In genomic region chr2:87631402-87631801, GRCh38 we compare ENCODE assay signal across 8 cellular contexts.
A peak's percentile ranks its signal among the peaks of the same experiment; 100 is the strongest.
DNase-seq lines count a peak whose midpoint lies in the region; ATAC-seq lines count a peak whose summit lies in the region.
"Not testable (repeated sequence)": the region's sequence is repeated elsewhere in the genome, so short reads cannot be mapped to it uniquely, and the experiment has no call there.

No MANE protein-coding gene starts in this region.

- peak overlapping the region; percentile 93 for H3K27ac Mint-ChIP-seq in T-helper 1 cell treated with Interleukin-12 subunit alpha and Interleukin-12 subunit beta and Interleukin-4 antibody, amounts not matched to agents 30 μg/mL and 1 μg/mL, for 36 hours
- peak overlapping the region; percentile 99 for H3K27ac Mint-ChIP-seq in activated CD4-positive, alpha-beta T cell treated with anti-CD3 and anti-CD28 coated beads, Interleukin-2, amount 10 ng/mL, durations not matched to agents 24 days and 14 days
- peak overlapping the region; percentile 92 for H3K27ac Mint-ChIP-seq in activated naive CD4-positive, alpha-beta T cell treated with anti-CD3 and anti-CD28 coated beads for 36 hours
- peak overlapping the region; percentile 93 for H3K27ac Mint-ChIP-seq in activated naive CD8-positive, alpha-beta T cell treated with anti-CD3 and anti-CD28 coated beads for 36 hours
- peak overlapping the region; percentile 98 for H3K27ac Mint-ChIP-seq in stimulated activated naive CD8-positive, alpha-beta T cell treated with anti-CD3 and anti-CD28 coated beads, Interleukin-15, amount 100 ng/mL, for 72 hours

- DNase-seq in activated CD4-positive, alpha-beta T cell treated with anti-CD3 and anti-CD28 coated beads, Interleukin-2, amount 10 ng/mL, durations not matched to agents 24 days and 14 days = peak; percentile 65
- not testable (repeated sequence) for DNase-seq in activated T-cell treated with anti-CD3 and anti-CD28 coated beads, Interleukin-2, amount 50 U/mL, for 4 hours
- peak; percentile 52 for DNase-seq in activated naive CD4-positive, alpha-beta T cell treated with anti-CD3 and anti-CD28 coated beads for 36 hours
- peak; percentile 24 for DNase-seq in activated naive CD8-positive, alpha-beta T cell treated with anti-CD3 and anti-CD28 coated beads for 36 hours
- DNase-seq in stimulated activated CD4-positive, alpha-beta T cell treated with anti-CD3 and anti-CD28 coated beads, Interleukin-1b, Interleukin-23, amount 100 ng/mL, for 48 hours = peak; percentile 37
- DNase-seq in stimulated activated naive CD8-positive, alpha-beta T cell treated with anti-CD3 and anti-CD28 coated beads, Interleukin-15, amount 100 ng/mL, for 72 hours = peak; percentile 37 to 51

- not testable (repeated sequence) for H3K9me3 Mint-ChIP-seq in T-helper 1 cell treated with Interleukin-12 subunit alpha and Interleukin-12 subunit beta and Interleukin-4 antibody, amounts not matched to agents 30 μg/mL and 1 μg/mL, for 36 hours; activated CD4-positive, alpha-beta T cell treated with anti-CD3 and anti-CD28 coated beads, Interleukin-2, amount 10 ng/mL, durations not matched to agents 24 days and 14 days; activated T-cell treated with anti-CD3 and anti-CD28 coated beads, Interleukin-2, amount 50 U/mL, for 4 hours; activated naive CD4-positive, alpha-beta T cell treated with anti-CD3 and anti-CD28 coated beads for 36 hours; activated naive CD8-positive, alpha-beta T cell treated with anti-CD3 and anti-CD28 coated beads for 36 hours; stimulated activated naive CD8-positive, alpha-beta T cell treated with anti-CD3 and anti-CD28 coated beads, Interleukin-15, amount 100 ng/mL, for 72 hours

- intact Hi-C loops in activated CD4-positive, alpha-beta T cell treated with anti-CD3 and anti-CD28 coated beads, Interleukin-2, amount 10 ng/mL, durations not matched to agents 24 days and 14 days (cut with micrococcal nuclease); activated naive CD4-positive, alpha-beta T cell treated with anti-CD3 and anti-CD28 coated beads for 36 hours (cut with micrococcal nuclease): not testable (repeated sequence)

- H3K36me3 Mint-ChIP-seq in T-helper 1 cell treated with Interleukin-12 subunit alpha and Interleukin-12 subunit beta and Interleukin-4 antibody, amounts not matched to agents 30 μg/mL and 1 μg/mL, for 36 hours (ENCODE audit: low read depth); activated CD4-positive, alpha-beta T cell treated with anti-CD3 and anti-CD28 coated beads, Interleukin-2, amount 10 ng/mL, durations not matched to agents 24 days and 14 days (ENCODE audit: low read depth); activated T-cell treated with anti-CD3 and anti-CD28 coated beads, Interleukin-2, amount 50 U/mL, for 4 hours (ENCODE audit: insufficient read depth); activated naive CD4-positive, alpha-beta T cell treated with anti-CD3 and anti-CD28 coated beads for 36 hours (ENCODE audit: low read depth); activated naive CD8-positive, alpha-beta T cell treated with anti-CD3 and anti-CD28 coated beads for 36 hours: not testable (repeated sequence)

- not testable (repeated sequence) for H3K27me3 Mint-ChIP-seq in T-helper 1 cell treated with Interleukin-12 subunit alpha and Interleukin-12 subunit beta and Interleukin-4 antibody, amounts not matched to agents 30 μg/mL and 1 μg/mL, for 36 hours (ENCODE audit: low read depth); activated CD4-positive, alpha-beta T cell treated with anti-CD3 and anti-CD28 coated beads, Interleukin-2, amount 10 ng/mL, durations not matched to agents 24 days and 14 days; activated T-cell treated with anti-CD3 and anti-CD28 coated beads, Interleukin-2, amount 50 U/mL, for 4 hours (ENCODE audit: low read depth); activated naive CD4-positive, alpha-beta T cell treated with anti-CD3 and anti-CD28 coated beads for 36 hours (ENCODE audit: low read depth); activated naive CD8-positive, alpha-beta T cell treated with anti-CD3 and anti-CD28 coated beads for 36 hours; stimulated activated naive CD8-positive, alpha-beta T cell treated with anti-CD3 and anti-CD28 coated beads, Interleukin-15, amount 100 ng/mL, for 72 hours

- peak overlapping the region; percentile 56 for H3K4me3 Mint-ChIP-seq in T-helper 1 cell treated with Interleukin-12 subunit alpha and Interleukin-12 subunit beta and Interleukin-4 antibody, amounts not matched to agents 30 μg/mL and 1 μg/mL, for 36 hours
- peak overlapping the region; percentile 36 for H3K4me3 Mint-ChIP-seq in activated CD4-positive, alpha-beta T cell treated with anti-CD3 and anti-CD28 coated beads, Interleukin-2, amount 10 ng/mL, durations not matched to agents 24 days and 14 days
- H3K4me3 Mint-ChIP-seq in activated T-cell treated with anti-CD3 and anti-CD28 coated beads, Interleukin-2, amount 50 U/mL, for 4 hours = peak overlapping the region; percentile 45
- H3K4me3 Mint-ChIP-seq in activated naive CD4-positive, alpha-beta T cell treated with anti-CD3 and anti-CD28 coated beads for 36 hours = not testable (repeated sequence)
- peak overlapping the region; percentile 42 for H3K4me3 Mint-ChIP-seq in activated naive CD8-positive, alpha-beta T cell treated with anti-CD3 and anti-CD28 coated beads for 36 hours
- peak overlapping the region; percentile 75 to 77 for H3K4me3 Mint-ChIP-seq in stimulated activated naive CD8-positive, alpha-beta T cell treated with anti-CD3 and anti-CD28 coated beads, Interleukin-15, amount 100 ng/mL, for 72 hours

- ATAC-seq in GM18907 (IDR thresholded peaks at IDR 0.05; ENCODE audit: unreplicated experiment) = peak; percentile 12
- ATAC-seq in activated T-cell treated with anti-CD3 and anti-CD28 coated beads, Interleukin-2, amount 50 U/mL, for 4 hours = peak; percentile 27 to 41
- ATAC-seq in stimulated activated naive CD8-positive, alpha-beta T cell treated with anti-CD3 and anti-CD28 coated beads, Interleukin-15, amount 100 ng/mL, for 72 hours = peak; percentile 60

- CTCF ChIA-PET in activated naive CD4-positive, alpha-beta T cell treated with anti-CD3 and anti-CD28 coated beads for 36 hours (lab: Charles Lee) = not testable (repeated sequence)

- peaks cover 12% of the 10 kb centered on the region for H3K4me1 Mint-ChIP-seq in T-helper 1 cell treated with Interleukin-12 subunit alpha and Interleukin-12 subunit beta and Interleukin-4 antibody, amounts not matched to agents 30 μg/mL and 1 μg/mL, for 36 hours (ENCODE audit: low read depth)
- H3K4me1 Mint-ChIP-seq in activated CD4-positive, alpha-beta T cell treated with anti-CD3 and anti-CD28 coated beads, Interleukin-2, amount 10 ng/mL, durations not matched to agents 24 days and 14 days = peaks cover 12% of the 10 kb centered on the region
- peaks cover 15% of the 10 kb centered on the region for H3K4me1 Mint-ChIP-seq in activated T-cell treated with anti-CD3 and anti-CD28 coated beads, Interleukin-2, amount 50 U/mL, for 4 hours (ENCODE audit: low read depth)
- peaks cover 24% of the 10 kb centered on the region for H3K4me1 Mint-ChIP-seq in activated naive CD4-positive, alpha-beta T cell treated with anti-CD3 and anti-CD28 coated beads for 36 hours (ENCODE audit: low read depth)
- H3K4me1 Mint-ChIP-seq in activated naive CD8-positive, alpha-beta T cell treated with anti-CD3 and anti-CD28 coated beads for 36 hours = peaks cover 14% of the 10 kb centered on the region
- peaks cover 24% of the 10 kb centered on the region for H3K4me1 Mint-ChIP-seq in stimulated activated naive CD8-positive, alpha-beta T cell treated with anti-CD3 and anti-CD28 coated beads, Interleukin-15, amount 100 ng/mL, for 72 hours
